Comparison of ENCODE assay signal across 9 cellular contexts in genomic region chr2:230668184-230668938, GRCh38. TPM values are rescaled to one million over a fixed set of nuclear protein-coding genes. Genes with fewer than 3 reads are reported as not detected.
DNase-seq lines count a peak whose midpoint lies in the region; ATAC-seq, FAIRE-seq and TF ChIP-seq lines count a peak whose summit lies in the region.
"Had no signal": no experiment of that assay in that cellular context is flagged by ENCODE, and none has a peak within 500 bp of the region (broad histone marks: within the 10 kb centered on the region; RNA-seq: fewer than 3 reads in every experiment).

No MANE protein-coding gene starts in this region.

- RAD21 ChIA-PET in GM12878 (lab: Charles Lee; ENCODE audit: unreplicated experiment), result interaction anchor here (0.5 to 5.1 kb wide), 26 partner anchors 9 to 130 kb away, joined by 3 to 122 read pairs (median 5); partner anchors contain the start of gene CAB39

- TF ChIP-seq CTCF in GM12878 (IDR thresholded peaks at IDR 0.05 in 2 of 3, conservative IDR thresholded peaks at IDR 0.05 in 1 of 3; ENCODE audit: control insufficient read depth in 2 of 3, extremely low read depth in 1 of 3, insufficient read depth in 1 of 3, low read depth in 3 of 3, low read length in 3 of 3), result no peak
- no peak for TF ChIP-seq CTCF in hepatocyte (IDR thresholded peaks at IDR 0.05; ENCODE audit: poor library complexity)

- H3K14ac ChIP-seq in neuronal stem cell (ENCODE audit: low read length), result no peak overlapping the region

- no peaks in the 10 kb centered on the region for H3K36me3 ChIP-seq in GM12878 (ENCODE audit: control insufficient read depth in 2 of 2, insufficient read depth in 2 of 2, low read length in 1 of 2)
- no peaks in the 10 kb centered on the region for H3K36me3 ChIP-seq in neuronal stem cell (replicated peaks in 1 of 2; ENCODE audit: control insufficient read depth in 2 of 2, insufficient read depth in 2 of 2, low read length in 2 of 2)
- no peaks in the 10 kb centered on the region for H3K36me3 ChIP-seq in hepatocyte (replicated peaks; ENCODE audit: insufficient read depth, low read depth)

- H3K79me2 ChIP-seq in GM12878 (ENCODE audit: control insufficient read depth, insufficient read depth, low read length) (no peaks in the 10 kb centered on the region), hepatocyte (no peaks in the 10 kb centered on the region)

- peak; percentile 89 for FAIRE-seq in GM12878 (lab: Jason Lieb, UNC)

- H3K4me3 ChIP-seq in GM12878 (no peak overlapping the region), neuronal stem cell (ENCODE audit: low read length in 2 of 2) (peak overlapping the region in 1 of 2 donors; percentile 23), hepatocyte (no peak overlapping the region)

- DNase-seq in activated CD8-positive, alpha-beta memory T cell treated with anti-CD3 and anti-CD28 coated beads for 24 hours, result peak; percentile 70
- DNase-seq in activated CD8-positive, alpha-beta memory T cell treated with anti-CD3 and anti-CD28 coated beads, Interleukin-2, amount 50 U/mL, for 4 hours, result no peak
- DNase-seq in NAMALWA (ENCODE audit: low spot score) (peak; percentile 9), GM12878 (ENCODE audit: low read depth, low spot score) (peak; percentile 88), neuronal stem cell (ENCODE audit: low spot score) (no peak), hepatocyte (ENCODE audit: low spot score) (no peak), AG08395 (ENCODE audit: low spot score) (no peak)

- CTCF ChIA-PET in GM12878 (lab: Yijun Ruan, JAX), result interaction anchor here (0.7 to 4.7 kb wide), 17 partner anchors 9 to 601 kb away, joined by 3 to 41 read pairs (median 3); no protein-coding TSS in a partner anchor

- peak overlapping the region; percentile 20 for H4K8ac ChIP-seq in neuronal stem cell (ENCODE audit: low read depth, low read length)

- in situ Hi-C loops in GM12878 (cut with MboI), result loop anchor here (10.0 kb wide), 1 partner anchor 286 kb away; no protein-coding TSS in a partner anchor

- H3K9me3 ChIP-seq in GM12878 (replicated peaks; ENCODE audit: control insufficient read depth, insufficient read depth, low read length) (no peaks in the 10 kb centered on the region), neuronal stem cell (replicated peaks in 1 of 2; ENCODE audit: control insufficient read depth in 2 of 2, insufficient read depth in 1 of 2, low read depth in 1 of 2, low read length in 2 of 2) (no peaks in the 10 kb centered on the region), hepatocyte (ENCODE audit: low read depth) (no peaks in the 10 kb centered on the region)

- BruUV-seq in GM12878 (replicated peaks; lab: Mats Ljungman, UMichigan), result no TSS peak

- H3K9ac ChIP-seq in GM12878 (ENCODE audit: control insufficient read depth, insufficient read depth, low read length) (peak overlapping the region; percentile 71), neuronal stem cell (ENCODE audit: low read depth, low read length, poor library complexity) (no peak overlapping the region)

- H3K18ac ChIP-seq in neuronal stem cell (ENCODE audit: low read length), result peak overlapping the region; percentile 35

- H2BK12ac ChIP-seq in neuronal stem cell (ENCODE audit: low read length), result peak overlapping the region; percentile 82

- peak overlapping the region; percentile 61 for H2BK5ac ChIP-seq in neuronal stem cell (ENCODE audit: low read length)

- peak overlapping the region; percentile 75 for H2BK120ac ChIP-seq in neuronal stem cell (ENCODE audit: low read depth, low read length)

- H3K4me1 ChIP-seq in GM12878 (ENCODE audit: control insufficient read depth, insufficient read depth, low read length) (peaks cover 73% of the 10 kb centered on the region), neuronal stem cell (ENCODE audit: control insufficient read depth in 2 of 2, insufficient read depth in 1 of 2, low read depth in 1 of 2, low read length in 2 of 2) (peaks cover 0 to 16% of the 10 kb centered on the region in 2 donors), hepatocyte (ENCODE audit: insufficient read depth) (peaks cover 9% of the 10 kb centered on the region)

- H3K23ac ChIP-seq in neuronal stem cell (ENCODE audit: low read depth, low read length, poor library complexity), result peak overlapping the region; percentile 4

- H3K27ac ChIP-seq in GM12878 (ENCODE audit: control insufficient read depth, insufficient read depth), result peak overlapping the region; percentile 92
- no peak overlapping the region for H3K27ac ChIP-seq in neuronal stem cell (replicated peaks; ENCODE audit: low read length)
- no peak overlapping the region for H3K27ac ChIP-seq in hepatocyte
- H3K27ac ChIP-seq: C4-2B had no signal

- peak; percentile 90 to 92 for TF ChIP-seq EP300 in GM12878 (IDR thresholded peaks at IDR 0.05; ENCODE audit: borderline replicate concordance in 1 of 2, control insufficient read depth in 1 of 2, low read depth in 2 of 2, low read length in 2 of 2)

- H4K91ac ChIP-seq in neuronal stem cell (ENCODE audit: low read depth, low read length, poor library complexity), result no peak overlapping the region

- H3K27me3 ChIP-seq in GM12878 (replicated peaks in 1 of 2; ENCODE audit: control insufficient read depth in 2 of 2, insufficient read depth in 2 of 2, low read length in 1 of 2) (no peaks in the 10 kb centered on the region), neuronal stem cell (ENCODE audit: control insufficient read depth in 3 of 3, insufficient read depth in 3 of 3, low read depth in 1 of 3, low read length in 3 of 3) (peaks cover 0 to 54% (median 0%) of the 10 kb centered on the region in 3 experiments), hepatocyte (no peaks in the 10 kb centered on the region)

- POLR2A ChIA-PET in GM12878 (lab: Charles Lee), result interaction anchor here (0.7 to 5.0 kb wide), 13 partner anchors 10 to 78 kb away, joined by 3 to 80 read pairs (median 6); partner anchors contain the start of gene CAB39

- H4K20me1 ChIP-seq in GM12878 (ENCODE audit: control insufficient read depth, insufficient read depth) (no peaks in the 10 kb centered on the region), hepatocyte (ENCODE audit: insufficient read depth, poor library complexity, severe bottlenecking) (no peaks in the 10 kb centered on the region)

- TF ChIP-seq RAD21 in GM12878 (IDR thresholded peaks at IDR 0.05; ENCODE audit: insufficient read depth, low read depth, low read length), result peak; percentile 10; the same call in 1 of the 2 replicates

- H3K79me1 ChIP-seq in neuronal stem cell (ENCODE audit: low read depth, low read length), result no peaks in the 10 kb centered on the region

- peak overlapping the region; percentile 48 for H2AK5ac ChIP-seq in neuronal stem cell (ENCODE audit: low read depth, low read length)

- no peak overlapping the region for H3K4ac ChIP-seq in neuronal stem cell (ENCODE audit: low read length)

- H3K4me2 ChIP-seq in GM12878 (ENCODE audit: control insufficient read depth, insufficient read depth) (peak overlapping the region; percentile 83), neuronal stem cell (ENCODE audit: insufficient read depth, low read length, poor library complexity, severe bottlenecking) (no peak overlapping the region), hepatocyte (no peak overlapping the region)

- intact Hi-C loops in GM12878 (cut with micrococcal nuclease; ENCODE audit: unreplicated experiment), result loop anchor here (2.0 to 10.0 kb wide), 3 partner anchors 44 to 306 kb away; partner anchors contain the start of gene CAB39

- ATAC-seq in HG02642 (IDR thresholded peaks at IDR 0.05; ENCODE audit: poor library complexity, unreplicated experiment), result peak; percentile 78
- peak; percentile 70 for ATAC-seq in GM12878

- H3K9me2 ChIP-seq in hepatocyte (replicated peaks; ENCODE audit: insufficient read depth), result no peaks in the 10 kb centered on the region

- TF ChIP-seq POLR2A in GM12878 (IDR thresholded peaks at IDR 0.05; ENCODE audit: low read depth, low read length), result peak; percentile 41

- SMC1A ChIA-PET in GM12878 (lab: Charles Lee; ENCODE audit: uncharacterized antibody, unreplicated experiment), result interaction anchor here (0.6 to 8.3 kb wide), 26 partner anchors 10 to 130 kb away, joined by 3 to 117 read pairs (median 6); partner anchors contain the start of gene CAB39

- H2BK15ac ChIP-seq in neuronal stem cell (ENCODE audit: low read length), result peak overlapping the region; percentile 14

- peak overlapping the region; percentile 57 for H2AFZ ChIP-seq in GM12878 (ENCODE audit: control insufficient read depth, low read depth, low read length)
- no peak overlapping the region for H2AFZ ChIP-seq in neuronal stem cell (ENCODE audit: low read length)
- H2AFZ ChIP-seq in hepatocyte, result no peak overlapping the region

- 5% methylated on average over 12 of the region's 12 CpGs for WGBS in GM12878 (ENCODE audit: insufficient coverage, insufficient replicate concordance, low lambda C conversion rate, missing lambda C conversion rate)
- WGBS in neuronal stem cell (ENCODE audit: extremely low coverage in 2 of 2, insufficient read length in 2 of 2, insufficient replicate concordance in 1 of 2), 2 donors, result no CpG with 5 or more reads among the region's 12 CpGs
- WGBS in hepatocyte (ENCODE audit: low lambda C conversion rate, missing lambda C conversion rate), result 81% methylated on average over 12 of the region's 12 CpGs

TF ChIP-seq in GM12878, 131 proteins besides CTCF, POLR2A, EP300 and RAD21 (continues in another document):
- TF ChIP-seq YY1 (IDR thresholded peaks at IDR 0.05; ENCODE audit: low read depth, low read length) (peak; percentile 59; the same call in 1 of the 2 replicates), MTA2 (IDR thresholded peaks at IDR 0.05; ENCODE audit: low read depth) (peak; percentile 87), GATAD2B (conservative IDR thresholded peaks at IDR 0.05; ENCODE audit: low read depth) (peak; percentile 77), CBX5 (IDR thresholded peaks at IDR 0.05; ENCODE audit: low read depth) (no peak)

RNA-seq across cellular contexts. Expression of gene CAB39, which starts 44.3 kb away (rescaled TPM):
- 112 and 114 TPM in 2 replicates for total RNA-seq in GM12878 (2013; cell fraction: nucleolus; rRNA removed)
- 65.0 and 66.7 TPM in 2 replicates for total RNA-seq in GM12878 (2014; rRNA removed)
- 88.0 and 90.4 TPM in 2 replicates for total RNA-seq in GM12878 (2014; rRNA removed; fragmentation: Illumina TruSeq; extraction: Trizol)
- total RNA-seq in GM12878 (2021), result 76.0 and 78.6 TPM in 2 replicates
- polyA plus RNA-seq in GM12878 (2011; ENCODE audit: low read depth), result 28.1 TPM
- polyA plus RNA-seq in GM12878 (2011; rRNA removed), result 129 and 157 TPM in 2 replicates
- 49.4 and 63.1 TPM in 2 replicates for polyA plus RNA-seq in GM12878 (2011; cell fraction: cytosol; rRNA removed)
- 53.4 and 55.1 TPM in 2 replicates for polyA plus RNA-seq in GM12878 (2011; cell fraction: nucleus; rRNA removed)
- 36.8 and 45.6 TPM in 2 replicates for polyA plus RNA-seq in GM12878 (2012)
- polyA plus RNA-seq in GM12878 (2014; fragmentation: Illumina TruSeq; extraction: Trizol), result 86.0 and 90.8 TPM in 2 replicates
- polyA plus RNA-seq in GM12878 (2014; fragmentation: Nextera tagmentation; extraction: Ambion mirVana), result 10 to 100 TPM; 37.2 to 42.8 TPM
- polyA plus RNA-seq in GM12878 (2014; rRNA removed), result 54.8 and 59.9 TPM in 2 replicates
- 10 to 100 TPM; 13.3 to 60.8 TPM for polyA plus RNA-seq in GM12878 (2016; fragmentation: Nextera tagmentation; extraction: Ambion mirVana)
- polyA minus RNA-seq in GM12878 (2011; rRNA and poly(A)+ RNA removed), result 119 and 163 TPM in 2 replicates
- polyA minus RNA-seq in GM12878 (2011; cell fraction: cytosol; rRNA and poly(A)+ RNA removed), result 63.6 and 69.4 TPM in 2 replicates
- polyA minus RNA-seq in GM12878 (2011; cell fraction: nucleus; rRNA and poly(A)+ RNA removed), result 36.1 and 66.9 TPM in 2 replicates
- 26.9 TPM for polyA plus RNA-seq in neuronal stem cell (2013, experiment 1 of 2)
- polyA plus RNA-seq in neuronal stem cell (2013, experiment 2 of 2), result 26.4 TPM
- 83.9 and 84.4 TPM in 2 replicates for total RNA-seq in hepatocyte
- 37.2 and 38.5 TPM in 2 replicates for polyA plus RNA-seq in hepatocyte

Comparison
In these comparisons a context has a peak if more than half of its experiments do, and no peak if none do; other contexts are left out.
1. DNase-seq: peak in activated CD8-positive, alpha-beta memory T cell treated with anti-CD3 and anti-CD28 coated beads for 24 hours (single experiment), NAMALWA (single experiment) and GM12878 (single experiment); none in activated CD8-positive, alpha-beta memory T cell treated with anti-CD3 and anti-CD28 coated beads, Interleukin-2, amount 50 U/mL, for 4 hours (single experiment), neuronal stem cell (single experiment), hepatocyte (single experiment) and AG08395 (single experiment).